In the genomic region with DNA sequence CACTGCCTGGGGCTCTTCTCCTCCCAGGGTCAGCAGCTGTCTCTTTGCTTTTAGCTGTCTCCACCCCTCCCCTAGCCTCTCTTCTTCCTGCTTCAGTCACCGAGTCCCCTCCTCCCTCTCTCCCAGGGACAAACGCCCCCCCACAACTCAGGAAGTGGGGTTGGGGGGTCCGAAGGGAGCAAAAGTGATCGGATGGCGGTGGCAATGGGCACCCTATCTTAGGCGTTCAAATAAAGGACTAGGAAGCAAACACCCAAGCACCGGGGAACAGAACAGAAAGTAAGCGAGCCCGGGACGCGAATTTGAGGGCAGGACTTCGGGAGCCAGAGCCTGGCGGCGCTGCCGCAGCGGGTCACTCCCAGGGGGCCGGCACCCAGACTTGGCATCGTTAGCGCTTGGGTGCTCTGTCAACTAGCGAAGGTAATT, we compare ENCODE assay signal across 1 cellular context.
A peak's percentile ranks its signal among the peaks of the same experiment; 100 is the strongest.
TF ChIP-seq lines count a peak whose summit lies in the region.

No MANE protein-coding gene starts in this region.

TF ChIP-seq in K562, 482 proteins besides CTCF, POLR2A, EP300 and RAD21 (continued from another document):
- TF ChIP-seq RBM22 (IDR thresholded peaks at IDR 0.05; ENCODE audit: low read depth, low read length, poor library complexity, severe bottlenecking) (no peak), E2F6 (IDR thresholded peaks at IDR 0.05; ENCODE audit: borderline replicate concordance in 1 of 2, extremely low read depth in 1 of 2, insufficient read depth in 1 of 2, insufficient read length in 1 of 2, low read depth in 1 of 2, low read length in 1 of 2, poor library complexity in 1 of 2, severe bottlenecking in 1 of 2) (peak in 1 of 2 experiments; percentile 25), PRPF4 (IDR thresholded peaks at IDR 0.05; ENCODE audit: insufficient read depth, low read depth, low read length, poor library complexity, severe bottlenecking) (no peak), RBM39 (optimal IDR thresholded peaks at IDR 0.05; ENCODE audit: low read depth, low read length) (no peak), ZNF232 (CRISPR knock-in tag; IDR thresholded peaks at IDR 0.05) (no peak), ETV1 (tag; conservative IDR thresholded peaks at IDR 0.05; ENCODE audit: low read depth) (peak; percentile 35; the same call in 1 of the 2 replicates), CGGBP1 (CRISPR knock-in tag; IDR thresholded peaks at IDR 0.05) (no peak), ATF6 (CRISPR knock-in tag; IDR thresholded peaks at IDR 0.05) (no peak), FOXM1 (IDR thresholded peaks at IDR 0.05; ENCODE audit: low read depth) (peak; percentile 30; the same call in 1 of the 2 replicates), FOXM1 (CRISPR knock-in tag; IDR thresholded peaks at IDR 0.05; ENCODE audit: low read depth) (no peak), ELF1 (tag; IDR thresholded peaks at IDR 0.05) (peak; percentile 62; the same call in 1 of the 2 replicates), EP400 (IDR thresholded peaks at IDR 0.05) (peak; percentile 15; the same call in 1 of the 2 replicates), RFX5 (IDR thresholded peaks at IDR 0.05; ENCODE audit: low read depth, low read length) (no peak), RUNX1 (IDR thresholded peaks at IDR 0.05; ENCODE audit: low read depth) (no peak), HDAC8 (tag; IDR thresholded peaks at IDR 0.05) (no peak), ZNF644 (tag; IDR thresholded peaks at IDR 0.05; ENCODE audit: low read depth) (no peak), ZBTB33 (CRISPR knock-in tag; IDR thresholded peaks at IDR 0.05) (no peak), PHF20 (IDR thresholded peaks at IDR 0.05; ENCODE audit: partially characterized antibody) (peak; percentile 44), NCOA1 (IDR thresholded peaks at IDR 0.05; ENCODE audit: low read depth) (no peak), ZNF408 (CRISPR knock-in tag; IDR thresholded peaks at IDR 0.05; ENCODE audit: low read depth) (no peak), MIER1 (IDR thresholded peaks at IDR 0.05; ENCODE audit: low read depth) (0 out of 2 replicates have a peak, but pooled peaks have one; percentile 48), ZNF589 (CRISPR knock-in tag; IDR thresholded peaks at IDR 0.05; ENCODE audit: low read depth) (no peak), SIN3A (IDR thresholded peaks at IDR 0.05; ENCODE audit: borderline replicate concordance in 2 of 2, control insufficient read depth in 1 of 2, low read depth in 2 of 2, low read length in 2 of 2) (no peak), HDAC2 (IDR thresholded peaks at IDR 0.05) (no peak), ZNF561 (CRISPR knock-in tag; conservative IDR thresholded peaks at IDR 0.05) (no peak)
- TF ChIP-seq, protein P1, sequence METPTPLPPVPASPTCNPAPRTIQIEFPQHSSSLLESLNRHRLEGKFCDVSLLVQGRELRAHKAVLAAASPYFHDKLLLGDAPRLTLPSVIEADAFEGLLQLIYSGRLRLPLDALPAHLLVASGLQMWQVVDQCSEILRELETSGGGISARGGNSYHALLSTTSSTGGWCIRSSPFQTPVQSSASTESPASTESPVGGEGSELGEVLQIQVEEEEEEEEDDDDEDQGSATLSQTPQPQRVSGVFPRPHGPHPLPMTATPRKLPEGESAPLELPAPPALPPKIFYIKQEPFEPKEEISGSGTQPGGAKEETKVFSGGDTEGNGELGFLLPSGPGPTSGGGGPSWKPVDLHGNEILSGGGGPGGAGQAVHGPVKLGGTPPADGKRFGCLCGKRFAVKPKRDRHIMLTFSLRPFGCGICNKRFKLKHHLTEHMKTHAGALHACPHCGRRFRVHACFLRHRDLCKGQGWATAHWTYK (CRISPR knock-in tag; IDR thresholded peaks at IDR 0.05): no peak
